In genomic region chr5:172902497-172903472, GRCh38 we compare ENCODE assay signal across 8 cellular contexts. TPM values are rescaled to one million over a fixed set of nuclear protein-coding genes. Genes with fewer than 3 reads are reported as not detected.
DNase-seq lines count a peak whose midpoint lies in the region; ATAC-seq and TF ChIP-seq lines count a peak whose summit lies in the region.

No MANE protein-coding gene starts in this region.

- 79% methylated on average over 13 to 25 of the region's 25 CpGs for WGBS in endodermal cell (ENCODE audit: insufficient coverage in 1 of 2, insufficient read length in 1 of 2), 2 experiments

- H3K9me3 ChIP-seq in endodermal cell (ENCODE audit: control insufficient read depth, low read length) = no peaks in the 10 kb centered on the region

- H3K4me1 ChIP-seq in endodermal cell (ENCODE audit: control insufficient read depth, insufficient read depth, low read length) = peaks cover 10% of the 10 kb centered on the region

- peak; percentile 81 for DNase-seq in D341Med (ENCODE audit: low spot score)
- DNase-seq in NCI-H82 treated with DMSO at 0.1 percent for 48 hours (lab: John Stamatoyannopoulos, UW; ENCODE audit: unreplicated experiment) = peak; percentile 4
- peak; percentile 81 for DNase-seq in endodermal cell
- peak; percentile 80 for DNase-seq in mucosa of gallbladder (ENCODE audit: low spot score)
- DNase-seq in cerebellar nuclear complex (lab: John Stamatoyannopoulos, UW) = no peak
- DNase-seq in T-helper 2 cell = no peak
- DNase-seq in NCI-H524 treated with DMSO at 0.1 percent for 48 hours (lab: John Stamatoyannopoulos, UW) = no peak

- H3K36me3 ChIP-seq in endodermal cell (ENCODE audit: control insufficient read depth, insufficient read depth, low read length) = peaks cover 40% of the 10 kb centered on the region

- peaks cover 1% of the 10 kb centered on the region for H3K27me3 Mint-ChIP-seq in endodermal cell (ENCODE audit: insufficient read depth)

- no peak overlapping the region for H3K9ac ChIP-seq in endodermal cell (ENCODE audit: extremely low read depth, low read length, poor library complexity, severe bottlenecking)

- no peak overlapping the region for H3K4me3 ChIP-seq in endodermal cell (ENCODE audit: low read length)

- no peaks in the 10 kb centered on the region for H3K9me3 Mint-ChIP-seq in endodermal cell

- H3K4me3 Mint-ChIP-seq in endodermal cell = no peak overlapping the region

- TF ChIP-seq CTCF in endodermal cell (conservative IDR thresholded peaks at IDR 0.05) = peak; percentile 69

- no peak for ATAC-seq in GM18502 (IDR thresholded peaks at IDR 0.05; ENCODE audit: poor library complexity, unreplicated experiment)

- peak overlapping the region; percentile 86 for H3K27ac Mint-ChIP-seq in endodermal cell

- no peaks in the 10 kb centered on the region for H3K27me3 ChIP-seq in endodermal cell (ENCODE audit: control insufficient read depth, insufficient read depth, low read length, poor library complexity, severe bottlenecking)

- H3K4me1 Mint-ChIP-seq in endodermal cell = peaks cover 30% of the 10 kb centered on the region

- peak overlapping the region; percentile 17 for H3K27ac ChIP-seq in endodermal cell (ENCODE audit: low read depth, low read length)

- H3K36me3 Mint-ChIP-seq in endodermal cell (ENCODE audit: low read depth) = peaks cover 33% of the 10 kb centered on the region

RNA-seq across cellular contexts. Expression of gene RPL26L1, which starts 56.4 kb away (rescaled TPM):
- 10 to 100 TPM; 56.7 to 60.0 TPM for total RNA-seq in endodermal cell
- polyA plus RNA-seq in endodermal cell (2013, experiment 1 of 2) = 72.4 TPM
- 76.0 TPM for polyA plus RNA-seq in endodermal cell (2013, experiment 2 of 2)
- 26.0 TPM for total RNA-seq in mucosa of gallbladder

Comparison
In these comparisons a context has a peak if more than half of its experiments do, and no peak if none do; other contexts are left out.
1. DNase-seq: peak in D341Med (single experiment), NCI-H82 treated with DMSO at 0.1 percent for 48 hours (single experiment), endodermal cell (single experiment) and mucosa of gallbladder (single experiment); none in cerebellar nuclear complex (0 of 2), T-helper 2 cell (0 of 5) and NCI-H524 treated with DMSO at 0.1 percent for 48 hours (single experiment).